Comparison of ENCODE assay signal across 13 cellular contexts in the genomic region with DNA sequence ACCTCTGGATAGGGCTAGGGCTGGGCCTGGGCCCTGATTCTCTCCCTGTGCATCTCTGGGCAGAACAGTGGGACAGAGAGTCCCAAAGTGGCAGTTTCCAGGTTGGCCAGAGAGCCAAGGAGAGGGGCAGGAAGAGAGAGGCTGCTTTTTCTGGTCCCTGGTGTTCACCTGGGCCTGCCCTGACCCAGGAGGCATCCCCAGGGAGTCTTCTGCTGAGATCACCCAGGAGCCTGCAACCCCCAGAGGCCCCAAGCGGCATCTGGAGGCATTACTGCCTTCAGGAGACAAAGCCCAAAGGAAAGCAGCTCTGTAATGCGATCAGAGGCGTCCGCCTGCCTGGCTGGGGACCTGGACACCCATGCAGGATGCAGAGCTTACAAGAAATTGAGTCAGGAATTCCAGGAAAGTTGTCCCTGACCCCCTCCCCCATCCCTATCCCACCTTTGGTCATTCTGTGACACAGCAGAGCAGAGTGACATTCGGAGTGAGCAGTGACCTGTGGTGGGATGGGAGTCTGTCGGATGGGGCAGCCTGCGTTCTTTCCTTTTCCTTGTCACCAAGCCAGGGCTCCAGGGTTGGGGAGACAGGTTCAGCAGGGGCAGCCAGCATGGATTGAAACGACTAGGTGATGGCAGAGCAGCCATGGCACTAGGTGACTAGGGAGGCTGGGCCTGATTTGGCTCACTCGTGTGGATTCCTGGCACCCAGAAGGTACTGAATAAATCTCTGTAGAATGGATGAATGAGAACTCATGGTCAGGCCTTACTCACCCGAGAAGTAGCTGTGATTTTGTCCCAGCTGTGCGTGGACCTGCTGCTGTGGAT. TPM values are rescaled to one million over a fixed set of nuclear protein-coding genes. Genes with fewer than 3 reads are reported as not detected.
DNase-seq lines count a peak whose midpoint lies in the region; ATAC-seq, FAIRE-seq and TF ChIP-seq lines count a peak whose summit lies in the region.
"Had no signal": no experiment of that assay in that cellular context is flagged by ENCODE, and none has a peak within 500 bp of the region (broad histone marks: within the 10 kb centered on the region; RNA-seq: fewer than 3 reads in every experiment).

No MANE protein-coding gene starts in this region.

- H3K27ac Mint-ChIP-seq in HFFc6 = peak overlapping the region; percentile 15; the same call in 1 of the 2 replicates
- H3K27ac Mint-ChIP-seq in mesothelial cell of epicardium = peak overlapping the region; percentile 95

- no peaks in the 10 kb centered on the region for H3K36me3 Mint-ChIP-seq in HFFc6 (ENCODE audit: low read depth)
- peaks cover 3% of the 10 kb centered on the region for H3K36me3 Mint-ChIP-seq in mesothelial cell of epicardium

- FAIRE-seq in GM12878 (lab: Jason Lieb, UNC) = no peak

- H3K4me1 ChIP-seq in BE2C (peaks cover 54% of the 10 kb centered on the region), GM12878 (ENCODE audit: control insufficient read depth, insufficient read depth, low read length) (no peaks in the 10 kb centered on the region), mucosa of descending colon (ENCODE audit: low read depth) (peaks cover 5% of the 10 kb centered on the region)

- RAD21 ChIA-PET in GM12878 (lab: Charles Lee; ENCODE audit: unreplicated experiment) = no interaction called here

- no peaks in the 10 kb centered on the region for H3K27me3 ChIP-seq in BE2C
- H3K27me3 ChIP-seq in GM12878 (replicated peaks in 1 of 2; ENCODE audit: control insufficient read depth in 2 of 2, insufficient read depth in 2 of 2, low read length in 1 of 2) = peaks cover 0 to 8% of the 10 kb centered on the region in 2 experiments; a peak in 2 of 4 replicates
- H3K27me3 ChIP-seq: testis had no signal

- DNase-seq in BE2C (peak; percentile 88), HFFc6 (peak; percentile 49), GM12878 (ENCODE audit: low read depth, low spot score) (no peak), mesothelial cell of epicardium (ENCODE audit: low spot score in 2 of 2, unreplicated experiment in 2 of 2) (peak in 1 of 2 experiments; percentile 55), foreskin melanocyte (no peak), mucosa of descending colon (no peak)
- no peak for DNase-seq in activated CD4-positive, CD25-positive, alpha-beta regulatory T cell treated with anti-CD3 and anti-CD28 coated beads, Interleukin-2, amount 50 U/mL, for 72 hours
- DNase-seq: central memory CD4-positive, alpha-beta T cell; HCEC 1CT; NCI-H2081 had no signal

- no peak overlapping the region for H3K9ac ChIP-seq in GM12878 (ENCODE audit: control insufficient read depth, insufficient read depth, low read length)

- TF ChIP-seq EP300 in GM12878 (IDR thresholded peaks at IDR 0.05; ENCODE audit: borderline replicate concordance in 1 of 2, control insufficient read depth in 1 of 2, low read depth in 2 of 2, low read length in 2 of 2) = no peak

- 15% methylated on average over 11 of the region's 11 CpGs for WGBS in GM12878 (ENCODE audit: insufficient coverage, insufficient replicate concordance, low lambda C conversion rate, missing lambda C conversion rate)

- TF ChIP-seq POLR2A in GM12878 (IDR thresholded peaks at IDR 0.05; ENCODE audit: low read depth, low read length) = no peak

- no peaks in the 10 kb centered on the region for H3K9me3 Mint-ChIP-seq in HFFc6
- H3K9me3 Mint-ChIP-seq in mesothelial cell of epicardium = no peaks in the 10 kb centered on the region

- H3K4me3 ChIP-seq in BE2C (ENCODE audit: low read depth, low read length) (peak overlapping the region; percentile 17; the same call in 1 of the 2 replicates), GM12878 (no peak overlapping the region), mucosa of descending colon (no peak overlapping the region)
- H3K4me3 ChIP-seq: testis had no signal

- no TSS peak for BruUV-seq in GM12878 (replicated peaks; lab: Mats Ljungman, UMichigan)

- H3K9me3 ChIP-seq in BE2C = no peaks in the 10 kb centered on the region
- no peaks in the 10 kb centered on the region for H3K9me3 ChIP-seq in GM12878 (replicated peaks; ENCODE audit: control insufficient read depth, insufficient read depth, low read length)
- no peaks in the 10 kb centered on the region for H3K9me3 ChIP-seq in mucosa of descending colon
- H3K9me3 ChIP-seq: testis had no signal

- H3K4me1 Mint-ChIP-seq in HFFc6 (ENCODE audit: low read depth) (peaks cover 40% of the 10 kb centered on the region), mesothelial cell of epicardium (peaks cover 53% of the 10 kb centered on the region)

- H3K4me2 ChIP-seq in GM12878 (ENCODE audit: control insufficient read depth, insufficient read depth) = no peak overlapping the region

- CTCF ChIA-PET in GM12878 (lab: Yijun Ruan, JAX) = no interaction called here

- no peaks in the 10 kb centered on the region for H4K20me1 ChIP-seq in GM12878 (ENCODE audit: control insufficient read depth, insufficient read depth)

- SMC1A ChIA-PET in GM12878 (lab: Charles Lee; ENCODE audit: uncharacterized antibody, unreplicated experiment) = no interaction called here

- TF ChIP-seq CTCF in BE2C (IDR thresholded peaks at IDR 0.05; ENCODE audit: low read depth, low read length) (peak; percentile 52), HFFc6 (IDR thresholded peaks at IDR 0.05) (peak; percentile 18; the same call in 1 of the 2 replicates), GM12878 (IDR thresholded peaks at IDR 0.05 in 2 of 3, conservative IDR thresholded peaks at IDR 0.05 in 1 of 3; ENCODE audit: control insufficient read depth in 2 of 3, extremely low read depth in 1 of 3, insufficient read depth in 1 of 3, low read depth in 3 of 3, low read length in 3 of 3) (peak in 2 of 3 experiments; percentile 18 to 19; a peak in 2 of 6 replicates), mesothelial cell of epicardium (IDR thresholded peaks at IDR 0.05; ENCODE audit: unreplicated experiment) (peak; percentile 26), mucosa of descending colon (IDR thresholded peaks at IDR 0.05) (no peak)

- no peaks in the 10 kb centered on the region; the same call in 1 of the 2 replicates for H3K27me3 Mint-ChIP-seq in HFFc6 (ENCODE audit: insufficient read depth)
- no peaks in the 10 kb centered on the region for H3K27me3 Mint-ChIP-seq in mesothelial cell of epicardium (ENCODE audit: low read depth)

- H3K79me2 ChIP-seq in GM12878 (ENCODE audit: control insufficient read depth, insufficient read depth, low read length) = no peaks in the 10 kb centered on the region

- POLR2A ChIA-PET in GM12878 (lab: Charles Lee) = no interaction called here

- H3K36me3 ChIP-seq in BE2C = peaks cover 62% of the 10 kb centered on the region
- no peaks in the 10 kb centered on the region for H3K36me3 ChIP-seq in GM12878 (ENCODE audit: control insufficient read depth in 2 of 2, insufficient read depth in 2 of 2, low read length in 1 of 2)
- H3K36me3 ChIP-seq in mucosa of descending colon (ENCODE audit: low read depth) = no peaks in the 10 kb centered on the region

- intact Hi-C loops in GM12878 (cut with micrococcal nuclease; ENCODE audit: unreplicated experiment) (no loop called here), mucosa of descending colon (cut with DNase I, micrococcal nuclease) (no loop called here)

- in situ Hi-C loops in GM12878 (cut with MboI) = no loop called here

- H3K27ac ChIP-seq in GM12878 (ENCODE audit: control insufficient read depth, insufficient read depth) = no peak overlapping the region
- H3K27ac ChIP-seq: HL-60, testis had no signal

- no peak for TF ChIP-seq RAD21 in GM12878 (IDR thresholded peaks at IDR 0.05; ENCODE audit: insufficient read depth, low read depth, low read length)

- no peak overlapping the region for H3K4me3 Mint-ChIP-seq in HFFc6
- no peak overlapping the region for H3K4me3 Mint-ChIP-seq in mesothelial cell of epicardium

- no peak overlapping the region for H2AFZ ChIP-seq in GM12878 (ENCODE audit: control insufficient read depth, low read depth, low read length)

- ATAC-seq in GM12878 = peak; percentile 69
- ATAC-seq in mucosa of descending colon = no peak
- ATAC-seq in HG02970 (IDR thresholded peaks at IDR 0.05; ENCODE audit: low FRiP score, unreplicated experiment) = no peak

TF ChIP-seq in GM12878, 131 proteins besides CTCF, POLR2A, EP300 and RAD21:
- no peak for TF ChIP-seq GATAD2B (conservative IDR thresholded peaks at IDR 0.05; ENCODE audit: low read depth)
- no peak for TF ChIP-seq BCL11A (IDR thresholded peaks at IDR 0.05; ENCODE audit: low read depth, low read length)
- no peak for TF ChIP-seq PML (IDR thresholded peaks at IDR 0.05; ENCODE audit: low read length)

RNA-seq across cellular contexts. Expression of gene UNC5B, which starts 10.4 kb away (rescaled TPM):
- 181 TPM for polyA plus RNA-seq in BE2C (2012; ENCODE audit: insufficient read depth, insufficient read length, low read depth)
- total RNA-seq in HFFc6 (2021; fragmentation: NEBNext Ultra II Directional; extraction: Animal tissue kit (Norgen Biotek cat#: 25700)) = 10 to 100 TPM in 1 of 6 experiments, 1 to 10 TPM in 5; 5.2 to 11.6 (median 5.7) TPM
- total RNA-seq in GM12878 (2013; cell fraction: nucleolus; rRNA removed) = not detected in 2 replicates
- total RNA-seq in GM12878 (2014; rRNA removed) = not detected in 2 replicates
- not detected in 2 replicates for total RNA-seq in GM12878 (2014; rRNA removed; fragmentation: Illumina TruSeq; extraction: Trizol)
- total RNA-seq in GM12878 (2021) = 0.08 and 0.11 TPM in 2 replicates
- not detected for polyA plus RNA-seq in GM12878 (2011; ENCODE audit: low read depth)
- polyA plus RNA-seq in GM12878 (2011; rRNA removed) = not detected in 2 replicates
- 0.01 and 0.02 TPM in 2 replicates for polyA plus RNA-seq in GM12878 (2011; cell fraction: cytosol; rRNA removed)
- 0.03 and 0.04 TPM in 2 replicates for polyA plus RNA-seq in GM12878 (2011; cell fraction: nucleus; rRNA removed)
- polyA plus RNA-seq in GM12878 (2012) = 0.03 TPM in 1 of 2 replicates, not detected in the other
- not detected in 2 replicates for polyA plus RNA-seq in GM12878 (2014; fragmentation: Illumina TruSeq; extraction: Trizol)
- not detected for polyA plus RNA-seq in GM12878 (2014; fragmentation: Nextera tagmentation; extraction: Ambion mirVana)
- not detected in 2 replicates for polyA plus RNA-seq in GM12878 (2014; rRNA removed)
- polyA plus RNA-seq in GM12878 (2016; fragmentation: Nextera tagmentation; extraction: Ambion mirVana) = under 1 TPM in 1 of 2 experiments, not detected in 1; 0.03 TPM
- not detected in 2 replicates for polyA minus RNA-seq in GM12878 (2011; rRNA and poly(A)+ RNA removed)
- polyA minus RNA-seq in GM12878 (2011; cell fraction: cytosol; rRNA and poly(A)+ RNA removed) = 0.10 TPM in 1 of 2 replicates, not detected in the other
- 0.10 TPM in 1 of 2 replicates, not detected in the other for polyA minus RNA-seq in GM12878 (2011; cell fraction: nucleus; rRNA and poly(A)+ RNA removed)
- total RNA-seq in mesothelial cell of epicardium = 84.8 to 91.5 TPM (median 85.7 TPM) in 3 replicates
- 10 to 100 TPM; 11.0 to 17.4 (median 11.4) TPM for total RNA-seq in mucosa of descending colon

Comparison
In these comparisons a context has a peak if more than half of its experiments do, and no peak if none do; other contexts are left out.
1. DNase-seq: peak in BE2C (single experiment) and HFFc6 (single experiment); none in GM12878 (single experiment), activated CD4-positive, CD25-positive, alpha-beta regulatory T cell treated with anti-CD3 and anti-CD28 coated beads, Interleukin-2, amount 50 U/mL, for 72 hours (single experiment), foreskin melanocyte (single experiment) and mucosa of descending colon (0 of 3).
2. RNA of gene UNC5B, which starts 10.4 kb away (total RNA-seq): 84.8 to 91.5 TPM in mesothelial cell of epicardium, 11.0 to 17.4 TPM in mucosa of descending colon and 5.2 to 11.6 TPM in HFFc6; 0.08 to 0.11 TPM in GM12878; every median in the first group is over 4 times any median in the second.